30 cellular contexts compared by ENCODE assay signal in genomic region chr1:230926182-230926581, GRCh38.
"Had no signal": no experiment of that assay in that cellular context is flagged by ENCODE, and none has a peak within 500 bp of the region (broad histone marks: within the 10 kb centered on the region; RNA-seq: fewer than 3 reads in every experiment).

No MANE protein-coding gene starts in this region.

- H3K4me3 ChIP-seq: PC-9, SJCRH30, SK-N-MC had no signal

- ATAC-seq: Panc1, Right ventricle myocardium inferior, SK-N-SH treated with all-trans-retinoic acid at 6 μM for 48 hours, T-cell had no signal

- H3K27me3 Mint-ChIP-seq: T-cell had no signal

- DNase-seq: Karpas-422, MM.1S, MV-4-11, NCI-H1092, NCI-H1105, NCI-H1417 treated with DMSO at 0.1 percent for 48 hours, NCI-H1436 treated with DMSO at 0.1 percent for 48 hours, NCI-H1694 treated with DMSO at 0.1 percent for 48 hours, NCI-H187 treated with DMSO at 0.1 percent for 48 hours, NCI-H2029, NCI-H2081, NCI-H2171 treated with DMSO at 0.1 percent for 48 hours, NCI-H2227 treated with DMSO at 0.1 percent for 48 hours, NCI-H345, NCI-H446, NCI-H510A treated with DMSO at 0.1 percent for 48 hours, NCI-H524 treated with DMSO at 0.1 percent for 48 hours, NCI-H526 treated with DMSO at 0.1 percent for 48 hours, NCI-H774, PC-9, SHP77, SIG-M5, SJCRH30, T-cell had no signal

- FAIRE-seq: RCC 7860 had no signal

- H3K9me3 Mint-ChIP-seq: T-cell had no signal

- H3K27ac Mint-ChIP-seq: T-cell had no signal

- H3K4me3 Mint-ChIP-seq: T-cell had no signal

- H3K9ac ChIP-seq: KMS-11 had no signal

- H3K4me1 ChIP-seq: SJCRH30 had no signal

- H3K4me2 ChIP-seq: KMS-11, PC-9 had no signal

- H3K9me3 ChIP-seq: SJCRH30 had no signal

- H3K27me3 ChIP-seq: SJCRH30 had no signal

- H3K27ac ChIP-seq: KMS-11, PC-9, SJCRH30, SK-N-MC had no signal

- H2AFZ ChIP-seq: PC-9 had no signal
